Comparison of ENCODE assay signal across 1 cellular context in genomic region chr18:49249523-49249922, GRCh38.
TF ChIP-seq lines count a peak whose summit lies in the region.

No MANE protein-coding gene starts in this region.

TF ChIP-seq in HepG2, 621 proteins besides CTCF, POLR2A, EP300 and RAD21 (continued from another document):
- no peak for TF ChIP-seq STAT6 (CRISPR knock-in tag; IDR thresholded peaks at IDR 0.05; ENCODE audit: borderline replicate concordance)
- no peak for TF ChIP-seq ZFP36L2 (CRISPR knock-in tag; IDR thresholded peaks at IDR 0.05)
- no peak for TF ChIP-seq TFDP2 (CRISPR knock-in tag; IDR thresholded peaks at IDR 0.05)
- TF ChIP-seq NR2F6 (IDR thresholded peaks at IDR 0.05), result no peak
- TF ChIP-seq NR2F6 (CRISPR knock-in tag; IDR thresholded peaks at IDR 0.05), result no peak
- TF ChIP-seq ZNF788 (CRISPR knock-in tag; IDR thresholded peaks at IDR 0.05; ENCODE audit: borderline replicate concordance), result no peak
- no peak for TF ChIP-seq MTF2 (CRISPR knock-in tag; IDR thresholded peaks at IDR 0.05; ENCODE audit: borderline replicate concordance)
- TF ChIP-seq ETV6 (CRISPR knock-in tag; conservative IDR thresholded peaks at IDR 0.05), result no peak
- TF ChIP-seq ZZZ3 (CRISPR knock-in tag; IDR thresholded peaks at IDR 0.05; ENCODE audit: borderline replicate concordance), result no peak
- TF ChIP-seq ARHGAP35 (CRISPR knock-in tag; IDR thresholded peaks at IDR 0.05; ENCODE audit: borderline replicate concordance), result no peak
- TF ChIP-seq HOMEZ (CRISPR knock-in tag; IDR thresholded peaks at IDR 0.05; ENCODE audit: low read depth), result no peak
- no peak for TF ChIP-seq ZNF570 (CRISPR knock-in tag; IDR thresholded peaks at IDR 0.05; ENCODE audit: borderline replicate concordance)
